ENCODE assay signal across 1 cellular context in genomic region chr21:32611471-32611997, GRCh38.
TF ChIP-seq lines count a peak whose summit lies in the region.

No MANE protein-coding gene starts in this region.

TF ChIP-seq in GM23338, 12 proteins besides CTCF, POLR2A, EP300 and RAD21 (continued from another document):
- TF ChIP-seq ZNF462 (CRISPR knock-in tag; IDR thresholded peaks at IDR 0.05): no peak
- no peak for TF ChIP-seq ETS1 (IDR thresholded peaks at IDR 0.05)
- TF ChIP-seq ZNF331 (CRISPR knock-in tag; IDR thresholded peaks at IDR 0.05; ENCODE audit: low read depth): no peak
- no peak for TF ChIP-seq EZH2phosphoT487 (IDR thresholded peaks at IDR 0.05; ENCODE audit: unreplicated experiment)
